Comparison of ENCODE assay signal across 25 cellular contexts in the genomic region with DNA sequence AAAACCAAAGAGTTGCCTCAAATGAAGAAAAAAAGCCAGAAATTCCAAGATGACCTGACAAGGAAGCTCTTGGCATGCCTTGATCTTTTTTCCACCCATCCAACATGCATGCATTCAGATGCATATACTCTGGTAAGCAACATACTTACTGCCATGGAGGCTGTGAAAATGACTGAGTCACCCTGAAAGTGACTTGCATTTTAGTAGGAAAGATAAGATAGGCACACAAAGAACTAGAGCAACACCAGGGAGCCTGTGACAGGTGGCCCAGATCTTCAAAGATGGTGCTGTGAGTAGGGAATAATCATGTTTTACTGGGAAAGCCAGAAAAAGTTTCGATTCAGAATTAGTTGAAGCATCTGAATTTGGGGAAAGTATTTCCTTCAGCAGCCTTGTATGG.
"Had no signal": no experiment of that assay in that cellular context is flagged by ENCODE, and none has a peak within 500 bp of the region (broad histone marks: within the 10 kb centered on the region; RNA-seq: fewer than 3 reads in every experiment).

No MANE protein-coding gene starts in this region.

- H3K4me1 ChIP-seq: colonic mucosa, esophagus squamous epithelium, gastrocnemius medialis, heart right ventricle, lower lobe of right lung had no signal

- DNase-seq: colonic mucosa; cortex of kidney; effector CD4-positive, alpha-beta T cell; effector memory CD4-positive, alpha-beta T cell; esophagus squamous epithelium; foreskin fibroblast; foreskin melanocyte; gastrocnemius medialis; glutamatergic neuron; head of caudate nucleus; heart right ventricle; hippocampal formation; islet precursor cell; kidney; kidney glomerular epithelial cell; left colon; left ventricle myocardium superior; lower lobe of right lung; mesenchymal stem cell; midbrain; naive thymus-derived CD4-positive, alpha-beta T cell; natural killer cell had no signal

- H3K27me3 ChIP-seq: colonic mucosa, gastrocnemius medialis had no signal

- H3K4me3 ChIP-seq: colonic mucosa, esophagus squamous epithelium, gastrocnemius medialis, heart right ventricle, lower lobe of right lung had no signal

- FAIRE-seq: endothelial cell of umbilical vein, kidney had no signal

- H3K27ac ChIP-seq: colonic mucosa, esophagus squamous epithelium, gastrocnemius medialis, heart right ventricle, lower lobe of right lung had no signal

- H3K9me3 ChIP-seq: colonic mucosa, esophagus squamous epithelium, gastrocnemius medialis, heart right ventricle, lower lobe of right lung had no signal

- ATAC-seq: esophagus mucosa; gastrocnemius medialis; heart right ventricle; left colon; left lobe of liver; left ventricle myocardium superior; lower lobe of right lung; naive thymus-derived CD4-positive, alpha-beta T cell; natural killer cell had no signal

- H3K36me3 ChIP-seq: colonic mucosa, esophagus squamous epithelium, gastrocnemius medialis, heart right ventricle, lower lobe of right lung had no signal
